Comparison of ENCODE assay signal across 16 cellular contexts in genomic region chr10:74913321-74913980, GRCh38.
DNase-seq lines count a peak whose midpoint lies in the region; ATAC-seq and TF ChIP-seq lines count a peak whose summit lies in the region.
"Had no signal": no experiment of that assay in that cellular context is flagged by ENCODE, and none has a peak within 500 bp of the region (broad histone marks: within the 10 kb centered on the region; RNA-seq: fewer than 3 reads in every experiment).

No MANE protein-coding gene starts in this region.

- peak overlapping the region; percentile 42 for H3K4me2 ChIP-seq in osteoblast (ENCODE audit: insufficient read depth, low read length)
- H3K4me2 ChIP-seq: hepatocyte, neural progenitor cell had no signal

- peak overlapping the region; percentile 40 for H3K4me3 Mint-ChIP-seq in activated CD4-positive, alpha-beta T cell treated with anti-CD3 and anti-CD28 coated beads, Interleukin-2, amount 10 ng/mL, durations not matched to agents 7 days and 5 days
- H3K4me3 Mint-ChIP-seq in activated T-helper 17 cell treated with anti-CD3 and anti-CD28 coated beads, Interleukin-2, amount 50 U/mL, for 72 hours, result peak overlapping the region; percentile 0
- H3K4me3 Mint-ChIP-seq: neural progenitor cell had no signal

- intact Hi-C loops in A673 (cut with micrococcal nuclease; ENCODE audit: unreplicated experiment), result no loop called here

- H3K9me3 ChIP-seq in HEK293 (ENCODE audit: control insufficient read depth, insufficient read depth, low read depth, low read length) (no peaks in the 10 kb centered on the region), osteoblast (ENCODE audit: low read depth, low read length) (no peaks in the 10 kb centered on the region), A673 (ENCODE audit: low read depth, low read length, poor library complexity, severe bottlenecking) (no peaks in the 10 kb centered on the region)

- H2AFZ ChIP-seq in osteoblast (ENCODE audit: low read length), result no peak overlapping the region
- H2AFZ ChIP-seq: hepatocyte, neural progenitor cell had no signal

- peaks cover 25% of the 10 kb centered on the region for H3K4me1 Mint-ChIP-seq in activated CD4-positive, alpha-beta T cell treated with anti-CD3 and anti-CD28 coated beads, Interleukin-2, amount 10 ng/mL, durations not matched to agents 7 days and 5 days
- H3K4me1 Mint-ChIP-seq in activated T-helper 17 cell treated with anti-CD3 and anti-CD28 coated beads, Interleukin-2, amount 50 U/mL, for 72 hours, result peaks cover 21% of the 10 kb centered on the region

- DNase-seq in activated CD4-positive, alpha-beta T cell treated with anti-CD3 and anti-CD28 coated beads, Interleukin-2, amount 10 ng/mL, durations not matched to agents 7 days and 5 days, result peak; percentile 15
- DNase-seq in activated CD4-positive, alpha-beta T cell treated with anti-CD3 and anti-CD28 coated beads for 4 hours, result no peak
- DNase-seq in osteoblast (ENCODE audit: insufficient read length, low spot score, missing footprints) (no peak), A673 (ENCODE audit: low spot score) (no peak), DMS 273 treated with DMSO at 0.1 percent for 48 hours (lab: John Stamatoyannopoulos, UW) (no peak)
- DNase-seq: activated effector memory CD4-positive, alpha-beta T cell treated with anti-CD3 and anti-CD28 coated beads, Interleukin-2, amount 50 U/mL, for 16 hours; central memory CD4-positive, alpha-beta T cell; DMS153; Kasumi-1; NCI-H2029 treated with DMSO at 0.1 percent for 48 hours; NCI-H82 had no signal

- peak overlapping the region; percentile 15 for H3K27ac Mint-ChIP-seq in activated CD4-positive, alpha-beta T cell treated with anti-CD3 and anti-CD28 coated beads, Interleukin-2, amount 10 ng/mL, durations not matched to agents 7 days and 5 days
- no peak overlapping the region for H3K27ac Mint-ChIP-seq in activated T-helper 17 cell treated with anti-CD3 and anti-CD28 coated beads, Interleukin-2, amount 50 U/mL, for 72 hours
- H3K27ac Mint-ChIP-seq: neural progenitor cell had no signal

- H3K27ac ChIP-seq in HEK293 (ENCODE audit: extremely low read depth, low read depth, low read length) (no peak overlapping the region), osteoblast (ENCODE audit: low read depth, low read length) (no peak overlapping the region), A673 (ENCODE audit: low read depth, low read length, poor library complexity, severe bottlenecking) (no peak overlapping the region)
- H3K27ac ChIP-seq: hepatocyte, neural progenitor cell had no signal

- no TSS peak for BruUV-seq in A673 (replicated peaks; lab: Mats Ljungman, UMichigan)

- H3K4me1 ChIP-seq in HEK293 (ENCODE audit: control insufficient read depth, insufficient read depth, low read length), result 0 out of 2 replicates have a peak, but pooled peaks cover 2% of the 10 kb centered on the region
- H3K4me1 ChIP-seq in osteoblast (ENCODE audit: insufficient read depth, low read length), result peaks cover 21% of the 10 kb centered on the region
- H3K4me1 ChIP-seq in A673 (ENCODE audit: insufficient read depth, low read length, poor library complexity, severe bottlenecking), result peaks cover 15% of the 10 kb centered on the region

- no peaks in the 10 kb centered on the region for H3K27me3 Mint-ChIP-seq in activated CD4-positive, alpha-beta T cell treated with anti-CD3 and anti-CD28 coated beads, Interleukin-2, amount 10 ng/mL, durations not matched to agents 7 days and 5 days
- H3K27me3 Mint-ChIP-seq in activated T-helper 17 cell treated with anti-CD3 and anti-CD28 coated beads, Interleukin-2, amount 50 U/mL, for 72 hours, result no peaks in the 10 kb centered on the region

- peaks cover 6% of the 10 kb centered on the region for H3K9me3 Mint-ChIP-seq in activated CD4-positive, alpha-beta T cell treated with anti-CD3 and anti-CD28 coated beads, Interleukin-2, amount 10 ng/mL, durations not matched to agents 7 days and 5 days
- no peaks in the 10 kb centered on the region for H3K9me3 Mint-ChIP-seq in activated T-helper 17 cell treated with anti-CD3 and anti-CD28 coated beads, Interleukin-2, amount 50 U/mL, for 72 hours

- CTCF ChIA-PET in activated CD4-positive, alpha-beta T cell treated with anti-CD3 and anti-CD28 coated beads, Interleukin-2, amount 10 ng/mL, durations not matched to agents 7 days and 5 days (lab: Charles Lee), result interaction anchor here (0.7 to 1.9 kb wide), 6 partner anchors 8 to 111 kb away, joined by 3 to 7 read pairs (median 4); no protein-coding TSS in a partner anchor
- CTCF ChIA-PET in HEK293 (lab: Yijun Ruan, JAX) (interaction anchor here (1.0 to 1.7 kb wide), 3 partner anchors 11 to 107 kb away, joined by 3 to 7 read pairs (median 3); no protein-coding TSS in a partner anchor), A673 (lab: Charles Lee) (no interaction called here)

- peaks cover 19% of the 10 kb centered on the region for H4K20me1 ChIP-seq in osteoblast (ENCODE audit: insufficient read depth, low read length)

- H3K27me3 ChIP-seq in osteoblast (ENCODE audit: insufficient read depth, low read length), result no peaks in the 10 kb centered on the region
- H3K27me3 ChIP-seq in A673 (replicated peaks; ENCODE audit: insufficient read depth, low read depth, low read length, poor library complexity), result no peaks in the 10 kb centered on the region
- H3K27me3 ChIP-seq: hepatocyte, neural progenitor cell had no signal

- no peak for TF ChIP-seq CTCF in HEK293 (tag by site-specific recombination; IDR thresholded peaks at IDR 0.05)
- no peak for TF ChIP-seq CTCF in osteoblast (IDR thresholded peaks at IDR 0.05; ENCODE audit: extremely low read depth, low read depth, low read length)
- no peak for TF ChIP-seq CTCF in A673 (conservative IDR thresholded peaks at IDR 0.05; ENCODE audit: low read depth, low read length)

- H3K79me2 ChIP-seq in osteoblast (ENCODE audit: insufficient read depth, low read length), result peaks cover 41% of the 10 kb centered on the region

- H3K4me3 ChIP-seq in HEK293 (ENCODE audit: low read depth, low read length) (no peak overlapping the region), osteoblast (ENCODE audit: insufficient read depth, low read length) (no peak overlapping the region), A673 (ENCODE audit: low read depth, low read length, poor library complexity, severe bottlenecking) (no peak overlapping the region)
- H3K4me3 ChIP-seq: hepatocyte, neural progenitor cell had no signal

- H3K36me3 ChIP-seq in HEK293 (ENCODE audit: control insufficient read depth in 2 of 2, insufficient read depth in 1 of 2, low read length in 2 of 2), result no peaks in the 10 kb centered on the region
- no peaks in the 10 kb centered on the region for H3K36me3 ChIP-seq in osteoblast (ENCODE audit: insufficient read depth, low read length)
- no peaks in the 10 kb centered on the region for H3K36me3 ChIP-seq in A673 (ENCODE audit: insufficient read depth, low read length, poor library complexity, severe bottlenecking)
- H3K36me3 ChIP-seq: neural progenitor cell had no signal

- ATAC-seq in activated T-helper 17 cell treated with anti-CD3 and anti-CD28 coated beads, Interleukin-2, amount 50 U/mL, for 72 hours (replicated peaks), result peak; percentile 31
- ATAC-seq in GM21367 (IDR thresholded peaks at IDR 0.05; ENCODE audit: unreplicated experiment), result no peak

- POLR2A ChIA-PET in activated CD4-positive, alpha-beta T cell treated with anti-CD3 and anti-CD28 coated beads, Interleukin-2, amount 10 ng/mL, durations not matched to agents 7 days and 5 days (lab: Charles Lee), result interaction anchor here (0.6 to 1.0 kb wide), 2 partner anchors 13 to 87 kb away, joined by 3 read pairs; no protein-coding TSS in a partner anchor
- POLR2A ChIA-PET in HEK293 (lab: Yijun Ruan, JAX) (no interaction called here), A673 (lab: Charles Lee; ENCODE audit: low non-redundant PET) (no interaction called here)

- H3K36me3 Mint-ChIP-seq in activated CD4-positive, alpha-beta T cell treated with anti-CD3 and anti-CD28 coated beads, Interleukin-2, amount 10 ng/mL, durations not matched to agents 7 days and 5 days (ENCODE audit: low read depth), result peaks cover 4% of the 10 kb centered on the region
- H3K36me3 Mint-ChIP-seq in activated T-helper 17 cell treated with anti-CD3 and anti-CD28 coated beads, Interleukin-2, amount 50 U/mL, for 72 hours (ENCODE audit: low read depth), result no peaks in the 10 kb centered on the region

TF ChIP-seq in HEK293, 187 proteins besides CTCF, POLR2A, EP300 and RAD21:
- TF ChIP-seq REST (tag by site-specific recombination; IDR thresholded peaks at IDR 0.05), result no peak
- peak; percentile 89 for TF ChIP-seq GLIS1 (tag by site-specific recombination; IDR thresholded peaks at IDR 0.05)
TF ChIP-seq in HEK293: peak in this region for 1.
